ENCODE assay signal across 8 cellular contexts in genomic region chr3:5122030-5122740, GRCh38. TPM values are rescaled to one million over a fixed set of nuclear protein-coding genes. Genes with fewer than 3 reads are reported as not detected.
DNase-seq lines count a peak whose midpoint lies in the region; ATAC-seq and TF ChIP-seq lines count a peak whose summit lies in the region.

Gene ARL8B (plus strand): TSS chr3:5122292. CDS start chr3:5122466, 174 bp downstream.

- H3K27me3 ChIP-seq in adrenal gland (no peaks in the 10 kb centered on the region), heart right ventricle (no peaks in the 10 kb centered on the region), upper lobe of left lung (no peaks in the 10 kb centered on the region)

- DNase-seq in NCI-H1048 (lab: John Stamatoyannopoulos, UW) (peak; percentile 68), T-helper 1 cell (peak; percentile 76 to 91 (median 84)), adrenal gland (peak; percentile 90 to 95 (median 92)), heart right ventricle (peak; percentile 91 to 92), posterior vena cava (ENCODE audit: low spot score) (peak; percentile 98), upper lobe of left lung (peak; percentile 92 to 99)

- H3K4me3 ChIP-seq in GM12875 (ENCODE audit: low read depth, low read length), result peak within 1 kb of the TSS; percentile 89
- H3K4me3 ChIP-seq in adrenal gland, result peak within 1 kb of the TSS; percentile 92 to 99 (median 96)
- peak within 1 kb of the TSS; percentile 79 to 100 (median 98) for H3K4me3 ChIP-seq in heart right ventricle
- H3K4me3 ChIP-seq in upper lobe of left lung, result peak within 1 kb of the TSS; percentile 81 to 89 (median 86)

- TF ChIP-seq CTCF in GM12875 (IDR thresholded peaks at IDR 0.05; ENCODE audit: borderline replicate concordance, insufficient read depth, low read depth, low read length) (peak; percentile 97), adrenal gland (IDR thresholded peaks at IDR 0.05) (peak; percentile 82 to 99 (median 92)), heart right ventricle (IDR thresholded peaks at IDR 0.05) (peak; percentile 94 to 99 (median 97)), upper lobe of left lung (IDR thresholded peaks at IDR 0.05) (peak; percentile 97 to 99 (median 98))

- H3K36me3 ChIP-seq in adrenal gland (replicated peaks in 1 of 2) (no peaks in the 10 kb centered on the region), heart right ventricle (peaks cover 0 to 12% (median 0%) of the 10 kb centered on the region in 9 donors), upper lobe of left lung (no peaks in the 10 kb centered on the region)

- TF ChIP-seq EP300 in upper lobe of left lung (IDR thresholded peaks at IDR 0.05), result peak in 1 of 4 donors; percentile 91

- H3K4me1 ChIP-seq in adrenal gland (replicated peaks in 1 of 2) (peaks cover 9 to 34% of the 10 kb centered on the region in 2 donors), heart right ventricle (peaks cover 0 to 49% (median 44%) of the 10 kb centered on the region in 9 donors), upper lobe of left lung (peaks cover 38 to 46% (median 40%) of the 10 kb centered on the region in 4 donors)

- TF ChIP-seq POLR2A in adrenal gland (IDR thresholded peaks at IDR 0.05), result peak; percentile 80 to 84
- TF ChIP-seq POLR2A in upper lobe of left lung (IDR thresholded peaks at IDR 0.05), result peak; percentile 42 to 97 (median 86)

- H3K9me3 ChIP-seq in adrenal gland (replicated peaks in 1 of 3) (no peaks in the 10 kb centered on the region), heart right ventricle (no peaks in the 10 kb centered on the region), upper lobe of left lung (no peaks in the 10 kb centered on the region)

- ATAC-seq in HG02588 (IDR thresholded peaks at IDR 0.05; ENCODE audit: unreplicated experiment) (peak; percentile 96), heart right ventricle (peak; percentile 98 to 99 (median 99)), upper lobe of left lung (ENCODE audit: low FRiP score in 2 of 2) (peak; percentile 97 to 99)

- WGBS in adrenal gland, 4 donors, result 0 to 1% (median 0%) methylated on average over 6 to 74 of the region's 74 CpGs
- 0 to 1% methylated on average over 55 to 74 of the region's 74 CpGs for WGBS in heart right ventricle, 2 donors
- 0 to 1% methylated on average over 18 to 53 of the region's 74 CpGs for WGBS in upper lobe of left lung, 2 donors

- intact Hi-C loops in adrenal gland (cut with DNase I), result no loop called here
- intact Hi-C loops in heart right ventricle (cut with DNase I), result loop anchor here in 9 of 10 donors (1.0 to 10.0 kb wide), 4 partner anchors 63 to 65 kb away; partner anchors contain the start of gene EDEM1 (in 9 of the 9)
- intact Hi-C loops in posterior vena cava (cut with DNase I), result loop anchor here in 1 of 2 donors (5.0 kb wide), 1 partner anchor 65 kb away; the partner anchor contains the start of gene EDEM1

- peak within 1 kb of the TSS; percentile 45 to 96 (median 93) for H3K27ac ChIP-seq in adrenal gland
- H3K27ac ChIP-seq in heart right ventricle, result peak within 1 kb of the TSS; percentile 57 to 97 (median 92)
- peak within 1 kb of the TSS; percentile 94 to 98 (median 96) for H3K27ac ChIP-seq in upper lobe of left lung

RNA-seq across cellular contexts. Expression of gene ARL8B, which starts in this region (rescaled TPM):
- total RNA-seq in adrenal gland (10 to 100 TPM; 30.4 to 78.0 (median 55.9) TPM), heart right ventricle (10 to 100 TPM; 56.1 to 74.1 (median 66.8) TPM), posterior vena cava (10 to 100 TPM; 63.0 to 65.9 TPM), upper lobe of left lung (100 to 1,000 TPM in 1 of 6 donors, 10 to 100 TPM in 5; 34.7 to 117 (median 74.2) TPM)
- polyA plus RNA-seq in adrenal gland (100 to 1,000 TPM in 1 of 3 donors, 10 to 100 TPM in 2; 27.8 to 131 (median 36.5) TPM), heart right ventricle (10 to 100 TPM; 31.7 to 55.3 TPM)

Comparison
In these comparisons a context has a peak if more than half of its experiments do, and no peak if none do; other contexts are left out.
1. Peak in every context shown above with its lines: DNase-seq, ATAC-seq, H3K4me3 ChIP-seq and H3K27ac ChIP-seq.
2. intact Hi-C loops: an anchor here in heart right ventricle (1.0 to 10.0 kb wide); none called in adrenal gland.